ENCODE assay signal across 1 cellular context in genomic region chr4:169620846-169621228, GRCh38.
A peak's percentile ranks its signal among the peaks of the same experiment; 100 is the strongest.
TF ChIP-seq lines count a peak whose summit lies in the region.

No MANE protein-coding gene starts in this region.

TF ChIP-seq in K562, 482 proteins besides CTCF, POLR2A, EP300 and RAD21 (continued from another document):
- TF ChIP-seq MLLT1 (IDR thresholded peaks at IDR 0.05) (peak in 1 of 2 experiments; percentile 89; a peak in 2 of 4 replicates), CBX2 (IDR thresholded peaks at IDR 0.05; ENCODE audit: insufficient read depth, low read length, poor library complexity, severe bottlenecking) (no peak), ETV1 (tag; conservative IDR thresholded peaks at IDR 0.05; ENCODE audit: low read depth) (no peak), JUND (IDR thresholded peaks at IDR 0.05; ENCODE audit: borderline replicate concordance, low read depth, low read length) (no peak), JUND (tag; IDR thresholded peaks at IDR 0.05; ENCODE audit: borderline replicate concordance, low read depth, low read length) (no peak), PPARD (CRISPR knock-in tag; IDR thresholded peaks at IDR 0.05) (no peak), MAFF (IDR thresholded peaks at IDR 0.05; ENCODE audit: low read length) (peak; percentile 80), HMBOX1 (IDR thresholded peaks at IDR 0.05) (no peak), BACH1 (tag; IDR thresholded peaks at IDR 0.05) (0 out of 2 replicates have a peak, but pooled peaks have one; percentile 36), FOXA3 (CRISPR knock-in tag; conservative IDR thresholded peaks at IDR 0.05 in 1 of 2, IDR thresholded peaks at IDR 0.05 in 1 of 2) (0 out of 4 replicates have a peak, but pooled peaks of 1 of the 2 experiments have one; percentile 2), SRSF3 (IDR thresholded peaks at IDR 0.05; ENCODE audit: insufficient read depth, low read length) (no peak), YY1 (IDR thresholded peaks at IDR 0.05; ENCODE audit: borderline replicate concordance in 1 of 3, control insufficient read depth in 1 of 3, extremely low read depth in 1 of 3, insufficient read depth in 3 of 3, insufficient read length in 1 of 3, insufficient replicate concordance in 2 of 3, low read depth in 1 of 3, low read length in 2 of 3) (no peak), KAT7 (CRISPR knock-in tag; IDR thresholded peaks at IDR 0.05; ENCODE audit: borderline replicate concordance) (no peak), C11orf30 (IDR thresholded peaks at IDR 0.05; ENCODE audit: low read depth) (peak; percentile 92), RNF2 (IDR thresholded peaks at IDR 0.05) (no peak), MAX (CRISPR knock-in tag; IDR thresholded peaks at IDR 0.05) (no peak), ARID3A (IDR thresholded peaks at IDR 0.05; ENCODE audit: borderline replicate concordance, low read depth, low read length) (no peak), POLR2B (IDR thresholded peaks at IDR 0.05; ENCODE audit: low read depth, partially characterized antibody) (no peak), E2F4 (CRISPR knock-in tag; IDR thresholded peaks at IDR 0.05; ENCODE audit: low read depth) (no peak), HSF4 (CRISPR knock-in tag; IDR thresholded peaks at IDR 0.05; ENCODE audit: borderline replicate concordance) (no peak), SMARCC2 (IDR thresholded peaks at IDR 0.05; ENCODE audit: low read depth) (0 out of 2 replicates have a peak, but pooled peaks have one; percentile 22), MAFK (IDR thresholded peaks at IDR 0.05; ENCODE audit: low read length) (peak; percentile 70), JUNB (CRISPR knock-in tag; conservative IDR thresholded peaks at IDR 0.05) (no peak), ZNF518B (CRISPR knock-in tag; IDR thresholded peaks at IDR 0.05) (no peak), FOXO4 (CRISPR knock-in tag; IDR thresholded peaks at IDR 0.05) (no peak), ZNF764 (CRISPR knock-in tag; IDR thresholded peaks at IDR 0.05; ENCODE audit: low read depth) (no peak), ZNF316 (IDR thresholded peaks at IDR 0.05) (peak; percentile 96), HDAC3 (IDR thresholded peaks at IDR 0.05; ENCODE audit: borderline replicate concordance, partially characterized antibody) (peak; percentile 42), ZNF609 (CRISPR knock-in tag; IDR thresholded peaks at IDR 0.05; ENCODE audit: borderline replicate concordance) (no peak), KDM1A (IDR thresholded peaks at IDR 0.05) (0 out of 4 replicates have a peak, but pooled peaks of 1 of the 2 experiments have one; percentile 10)
